Comparison of ENCODE assay signal across 18 cellular contexts in genomic region chr12:116529686-116530085, GRCh38. TPM values are rescaled to one million over a fixed set of nuclear protein-coding genes. Genes with fewer than 3 reads are reported as not detected.
"Had no signal": no experiment of that assay in that cellular context is flagged by ENCODE, and none has a peak within 500 bp of the region (broad histone marks: within the 10 kb centered on the region; RNA-seq: fewer than 3 reads in every experiment).

No MANE protein-coding gene starts in this region.

- H3K9me3 ChIP-seq: gastrocnemius medialis, mucosa of descending colon, prostate gland, right atrium auricular region, stomach, testis, upper lobe of right lung had no signal

- DNase-seq: activated B cell treated with CpG ODN at 0.5 μM for 24 hours; activated CD4-positive, alpha-beta memory T cell treated with anti-CD3 and anti-CD28 coated beads, Interleukin-2, amount 10 ng/mL, durations not matched to agents 7 days and 5 days; activated CD4-positive, alpha-beta T cell treated with anti-CD3 and anti-CD28 coated beads for 48 hours; activated CD8-positive, alpha-beta memory T cell treated with anti-CD3 and anti-CD28 coated beads, Interleukin-2, amount 10 ng/mL, durations not matched to agents 7 days and 5 days; activated naive CD8-positive, alpha-beta T cell treated with anti-CD3 and anti-CD28 coated beads, Interleukin-2, amount 10 ng/mL, durations not matched to agents 7 days and 5 days; caudate nucleus; dorsolateral prefrontal cortex; gastrocnemius medialis; mucosa of descending colon; naive B cell; stomach; upper lobe of right lung had no signal

- H3K4me3 ChIP-seq: dorsolateral prefrontal cortex, gastrocnemius medialis, mucosa of descending colon, neural progenitor cell, prostate gland, right atrium auricular region, stomach, testis, upper lobe of right lung had no signal

- H3K36me3 ChIP-seq: gastrocnemius medialis, neural progenitor cell, prostate gland, right atrium auricular region, stomach, upper lobe of right lung had no signal

- ATAC-seq: activated CD8-positive, alpha-beta memory T cell treated with anti-CD3 and anti-CD28 coated beads, Interleukin-2, amount 10 ng/mL, durations not matched to agents 7 days and 5 days; gastrocnemius medialis; mucosa of descending colon; upper lobe of right lung had no signal

- H3K27ac ChIP-seq: dorsolateral prefrontal cortex, gastrocnemius medialis, neural progenitor cell, prostate gland, right atrium auricular region, testis, upper lobe of right lung had no signal

- H3K27me3 ChIP-seq: gastrocnemius medialis, neural progenitor cell, right atrium auricular region, stomach, testis, upper lobe of right lung had no signal

RNA-seq across cellular contexts. Expression of gene MAP1LC3B2, which starts 29.5 kb away (rescaled TPM):
- total RNA-seq: liver, skeletal muscle tissue, upper lobe of right lung had no signal
